15 cellular contexts compared by ENCODE assay signal in genomic region chr11:75734491-75735180, GRCh38. TPM values are rescaled to one million over a fixed set of nuclear protein-coding genes. Genes with fewer than 3 reads are reported as not detected.
DNase-seq lines count a peak whose midpoint lies in the region; ATAC-seq and TF ChIP-seq lines count a peak whose summit lies in the region.
"Had no signal": no experiment of that assay in that cellular context is flagged by ENCODE, and none has a peak within 500 bp of the region (broad histone marks: within the 10 kb centered on the region; RNA-seq: fewer than 3 reads in every experiment).

No MANE protein-coding gene starts in this region.

- H3K4me1 ChIP-seq in duodenal mucosa (ENCODE audit: control insufficient read depth in 1 of 2, insufficient read depth in 2 of 2, low read length in 2 of 2) (peaks cover 41 to 42% of the 10 kb centered on the region in 2 donors), prostate gland (replicated peaks) (no peaks in the 10 kb centered on the region)

- ATAC-seq in GM21723 (IDR thresholded peaks at IDR 0.05; ENCODE audit: unreplicated experiment) (no peak), HG03039 (IDR thresholded peaks at IDR 0.05; ENCODE audit: unreplicated experiment) (no peak)

- TF ChIP-seq CTCF in prostate gland (IDR thresholded peaks at IDR 0.05): no peak

- no peaks in the 10 kb centered on the region for H3K27me3 ChIP-seq in duodenal mucosa (ENCODE audit: control insufficient read depth in 1 of 2, insufficient read depth in 2 of 2, low read length in 2 of 2)
- H3K27me3 ChIP-seq in prostate gland (replicated peaks; ENCODE audit: insufficient read depth): no peaks in the 10 kb centered on the region
- H3K27me3 ChIP-seq: cardiac muscle cell, upper lobe of right lung had no signal

- intact Hi-C loops in prostate gland (cut with DNase I): no loop called here

- H3K4me3 ChIP-seq in duodenal mucosa (ENCODE audit: low read depth in 1 of 2, low read length in 2 of 2): no peak overlapping the region
- no peak overlapping the region for H3K4me3 ChIP-seq in prostate gland
- H3K4me3 ChIP-seq: cardiac muscle cell, upper lobe of right lung had no signal

- DNase-seq in NCI-H2107 treated with DMSO at 0.1 percent for 48 hours (lab: John Stamatoyannopoulos, UW; ENCODE audit: unreplicated experiment) (peak; percentile 14), NCI-H2107 (lab: John Stamatoyannopoulos, UW) (no peak), LHCN-M2 (ENCODE audit: low read depth) (peak; percentile 73), renal cortical epithelial cell (ENCODE audit: low read depth) (peak; percentile 3), prostate gland (ENCODE audit: low spot score) (no peak)
- DNase-seq: KBM-7, nucleus accumbens, upper lobe of right lung had no signal

- TF ChIP-seq POLR2A in prostate gland (IDR thresholded peaks at IDR 0.05): no peak

- no peaks in the 10 kb centered on the region for H3K9me3 ChIP-seq in duodenal mucosa (ENCODE audit: control insufficient read depth in 1 of 2, low read length in 2 of 2)
- no peaks in the 10 kb centered on the region for H3K9me3 ChIP-seq in prostate gland
- H3K9me3 ChIP-seq: upper lobe of right lung had no signal

- H3K36me3 ChIP-seq in duodenal mucosa (ENCODE audit: control insufficient read depth in 1 of 2, insufficient read depth in 2 of 2, low read length in 2 of 2) (peaks cover 7 to 22% of the 10 kb centered on the region in 2 donors), prostate gland (no peaks in the 10 kb centered on the region)
- H3K36me3 ChIP-seq: cardiac muscle cell, upper lobe of right lung had no signal

- H3K27ac ChIP-seq in duodenal mucosa (ENCODE audit: low read depth, low read length): peak overlapping the region; percentile 69
- no peak overlapping the region for H3K27ac ChIP-seq in prostate gland
- H3K27ac ChIP-seq: cardiac muscle cell, upper lobe of right lung had no signal

- 69% methylated on average over 5 of the region's 5 CpGs for WGBS in prostate gland

- H3K9ac ChIP-seq in duodenal mucosa (ENCODE audit: low read depth in 1 of 2, low read length in 2 of 2): peak overlapping the region; percentile 4 to 44

RNA-seq across cellular contexts. Expression of gene MOGAT2, which starts 17.0 kb away (rescaled TPM):
- not detected in 2 replicates for total RNA-seq in LHCN-M2 (2014; rRNA removed)
- not detected for polyA plus RNA-seq in LHCN-M2 (2012)
- total RNA-seq in renal cortical epithelial cell: not detected in 2 replicates
- 1 to 10 TPM in 1 of 2 donors, under 1 TPM in 1; 0.62 to 4.1 TPM for total RNA-seq in prostate gland
- total RNA-seq: activated CD8-positive, alpha-beta memory T cell treated with anti-CD3 and anti-CD28 coated beads for 36 hours; RPMI7951; T-helper 2 cell treated with Interferon-gamma antibody and Interleukin-4, amounts not matched to agents 100 ng/mL and 5 ng/mL, for 36 hours; upper lobe of right lung had no signal
- polyA plus RNA-seq: cardiac muscle cell had no signal

RNA-seq across cellular contexts. Expression of gene DGAT2, which starts 33.9 kb away (rescaled TPM):
- total RNA-seq in LHCN-M2 (2014; rRNA removed): 0.29 and 1.2 TPM in 2 replicates
- 0.33 TPM for polyA plus RNA-seq in LHCN-M2 (2012)
- 1.7 and 3.7 TPM in 2 replicates for total RNA-seq in renal cortical epithelial cell
- total RNA-seq in prostate gland: 10 to 100 TPM in 1 of 2 donors, 1 to 10 TPM in 1; 5.6 to 24.6 TPM

Comparison
In these comparisons a context has a peak if more than half of its experiments do, and no peak if none do; other contexts are left out.
1. DNase-seq: peak in NCI-H2107 treated with DMSO at 0.1 percent for 48 hours (single experiment), LHCN-M2 (single experiment) and renal cortical epithelial cell (single experiment); none in NCI-H2107 (single experiment) and prostate gland (single experiment).